In the genomic region with DNA sequence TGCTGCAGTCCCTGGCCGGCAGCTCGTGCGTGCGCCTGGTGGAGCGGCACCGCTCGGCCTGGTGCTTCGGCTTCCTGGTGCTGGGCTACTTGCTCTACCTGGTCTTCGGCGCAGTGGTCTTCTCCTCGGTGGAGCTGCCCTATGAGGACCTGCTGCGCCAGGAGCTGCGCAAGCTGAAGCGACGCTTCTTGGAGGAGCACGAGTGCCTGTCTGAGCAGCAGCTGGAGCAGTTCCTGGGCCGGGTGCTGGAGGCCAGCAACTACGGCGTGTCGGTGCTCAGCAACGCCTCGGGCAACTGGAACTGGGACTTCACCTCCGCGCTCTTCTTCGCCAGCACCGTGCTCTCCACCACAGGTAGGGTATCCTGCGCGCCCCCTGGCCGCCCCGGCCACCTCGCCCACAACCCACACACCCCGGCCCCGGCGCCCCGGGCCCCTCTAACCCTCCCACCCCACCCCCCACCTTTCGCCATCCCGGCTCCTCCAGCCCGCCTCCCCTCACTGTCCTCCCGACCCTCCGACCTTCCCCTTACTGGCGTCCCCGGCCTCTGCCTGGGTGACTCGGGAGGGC, we compare ENCODE assay signal across 8 cellular contexts. TPM values are rescaled to one million over a fixed set of nuclear protein-coding genes. Genes with fewer than 3 reads are reported as not detected.
DNase-seq lines count a peak whose midpoint lies in the region; ATAC-seq and TF ChIP-seq lines count a peak whose summit lies in the region.

No MANE protein-coding gene starts in this region.

- TF ChIP-seq CTCF in suprapubic skin (IDR thresholded peaks at IDR 0.05) = no peak

- H3K36me3 Mint-ChIP-seq in central memory CD8-positive, alpha-beta T cell (ENCODE audit: insufficient read depth) = peaks cover 2% of the 10 kb centered on the region

- no peaks in the 10 kb centered on the region for H3K4me1 Mint-ChIP-seq in central memory CD8-positive, alpha-beta T cell

- no peaks in the 10 kb centered on the region for H3K9me3 Mint-ChIP-seq in central memory CD8-positive, alpha-beta T cell

- no peak for TF ChIP-seq EP300 in suprapubic skin (IDR thresholded peaks at IDR 0.05)

- no peaks in the 10 kb centered on the region for H3K9me3 ChIP-seq in suprapubic skin

- no peak overlapping the region for H3K27ac Mint-ChIP-seq in central memory CD8-positive, alpha-beta T cell (ENCODE audit: low read depth)

- peaks cover 22% of the 10 kb centered on the region for H3K4me1 ChIP-seq in suprapubic skin

- DNase-seq in DMS79 (lab: John Stamatoyannopoulos, UW) (peak; percentile 18), NCI-H1092 (lab: John Stamatoyannopoulos, UW) (peak; percentile 20), suprapubic skin (ENCODE audit: low spot score in 2 of 2) (no peak), NOMO-1 treated with dmso at 0.1 percent for 144 hours (lab: John Stamatoyannopoulos, UW; ENCODE audit: unreplicated experiment) (no peak), GM19238 (ENCODE audit: insufficient read length, low spot score) (no peak)
- no peak for DNase-seq in central memory CD8-positive, alpha-beta T cell (ENCODE audit: low spot score in 2 of 2)

- no peaks in the 10 kb centered on the region for H3K36me3 ChIP-seq in suprapubic skin

- H3K27ac ChIP-seq in layer of hippocampus (ENCODE audit: low read depth, low read length) (peak overlapping the region; percentile 80), suprapubic skin (peak overlapping the region; percentile 78)

- peak overlapping the region; percentile 7 for H3K4me3 Mint-ChIP-seq in central memory CD8-positive, alpha-beta T cell

- peaks cover 85% of the 10 kb centered on the region for H3K27me3 Mint-ChIP-seq in central memory CD8-positive, alpha-beta T cell

- peak; percentile 46 for ATAC-seq in GM19463 (IDR thresholded peaks at IDR 0.05; ENCODE audit: unreplicated experiment)
- ATAC-seq in central memory CD8-positive, alpha-beta T cell (replicated peaks; ENCODE audit: extremely low read depth, poor library complexity, severe bottlenecking) = peak; percentile 24

- WGBS in suprapubic skin = 0% methylated on average over 1 of the region's 43 CpGs

- peak overlapping the region; percentile 70 for H3K4me3 ChIP-seq in suprapubic skin

- no peak for TF ChIP-seq POLR2A in suprapubic skin (IDR thresholded peaks at IDR 0.05)

- H3K27me3 ChIP-seq in layer of hippocampus (ENCODE audit: control insufficient read depth, insufficient read depth, low read length) (no peaks in the 10 kb centered on the region), suprapubic skin (peaks cover 18% of the 10 kb centered on the region)

RNA-seq across cellular contexts. Expression of gene KCNK1, which starts 0.4 kb away (rescaled TPM):
- 10 to 100 TPM in 2 of 4 donors, 1 to 10 TPM in 2; 7.5 to 18.7 (median 11.9) TPM for total RNA-seq in suprapubic skin

Comparison
In these comparisons a context has a peak if more than half of its experiments do, and no peak if none do; other contexts are left out.
1. DNase-seq: peak in DMS79 (single experiment) and NCI-H1092 (single experiment); none in central memory CD8-positive, alpha-beta T cell (0 of 2), suprapubic skin (0 of 2), NOMO-1 treated with dmso at 0.1 percent for 144 hours (single experiment) and GM19238 (single experiment).